In genomic region chr1:15799004-15799867, GRCh38 we compare ENCODE assay signal across 9 cellular contexts. TPM values are rescaled to one million over a fixed set of nuclear protein-coding genes. Genes with fewer than 3 reads are reported as not detected.
DNase-seq lines count a peak whose midpoint lies in the region; ATAC-seq and TF ChIP-seq lines count a peak whose summit lies in the region.
"Had no signal": no experiment of that assay in that cellular context is flagged by ENCODE, and none has a peak within 500 bp of the region (broad histone marks: within the 10 kb centered on the region; RNA-seq: fewer than 3 reads in every experiment).

No MANE protein-coding gene starts in this region.

- ATAC-seq in GM21717 (IDR thresholded peaks at IDR 0.05; ENCODE audit: unreplicated experiment) (no peak), GM21825 (IDR thresholded peaks at IDR 0.05; ENCODE audit: unreplicated experiment) (no peak)

- 31% methylated on average over 7 of the region's 9 CpGs for WGBS in esophagus muscularis mucosa

- H3K4me3 ChIP-seq in NT2/D1 (ENCODE audit: insufficient read length, low read depth) = no peak overlapping the region
- H3K4me3 ChIP-seq in esophagus muscularis mucosa = no peak overlapping the region
- H3K4me3 ChIP-seq in parathyroid adenoma (ENCODE audit: low read depth, low read length) = no peak overlapping the region

- H3K4me1 ChIP-seq in NT2/D1 (ENCODE audit: insufficient read depth, insufficient read length) = peaks cover 8% of the 10 kb centered on the region
- peaks cover 19 to 66% (median 41%) of the 10 kb centered on the region in 4 donors for H3K4me1 ChIP-seq in esophagus muscularis mucosa
- peaks cover 9% of the 10 kb centered on the region for H3K4me1 ChIP-seq in parathyroid adenoma

- DNase-seq in Daoy (ENCODE audit: low read depth) (peak; percentile 99), NT2/D1 (ENCODE audit: low read depth, low spot score) (peak; percentile 46), esophagus muscularis mucosa (ENCODE audit: extremely low spot score) (no peak), NCI-H1930 (lab: John Stamatoyannopoulos, UW) (no peak)
- no peak for DNase-seq in central memory CD4-positive, alpha-beta T cell

- TF ChIP-seq POLR2A in esophagus muscularis mucosa (IDR thresholded peaks at IDR 0.05; ENCODE audit: low read depth) = no peak

- peak overlapping the region; percentile 37 for H3K4me2 ChIP-seq in parathyroid adenoma (ENCODE audit: low read length)

- intact Hi-C loops in esophagus muscularis mucosa (cut with DNase I) = no loop called here

- H3K36me3 ChIP-seq in NT2/D1 (ENCODE audit: insufficient read depth, insufficient read length, low read length) (no peaks in the 10 kb centered on the region), esophagus muscularis mucosa (no peaks in the 10 kb centered on the region), parathyroid adenoma (ENCODE audit: control insufficient read depth, insufficient read depth, low read length) (no peaks in the 10 kb centered on the region)

- no peaks in the 10 kb centered on the region for H3K79me2 ChIP-seq in parathyroid adenoma

- no peak for TF ChIP-seq CTCF in esophagus muscularis mucosa (IDR thresholded peaks at IDR 0.05)
- TF ChIP-seq CTCF in parathyroid adenoma (IDR thresholded peaks at IDR 0.05) = no peak

- H2AFZ ChIP-seq in parathyroid adenoma = peak overlapping the region; percentile 50

- H3K9me3 ChIP-seq in NT2/D1 (ENCODE audit: insufficient read depth, low read length) (no peaks in the 10 kb centered on the region), esophagus muscularis mucosa (no peaks in the 10 kb centered on the region), parathyroid adenoma (ENCODE audit: control insufficient read depth, low read length) (no peaks in the 10 kb centered on the region)

- TF ChIP-seq EP300 in esophagus muscularis mucosa (IDR thresholded peaks at IDR 0.05) = peak; percentile 13

- H3K9ac ChIP-seq in NT2/D1 (ENCODE audit: insufficient read length, low read depth) = no peak overlapping the region
- H3K9ac ChIP-seq in parathyroid adenoma = no peak overlapping the region

- H3K27ac ChIP-seq in esophagus muscularis mucosa (replicated peaks in 1 of 4) (peak overlapping the region; percentile 58 to 74 (median 70)), parathyroid adenoma (peak overlapping the region; percentile 83)

- H3K27me3 ChIP-seq in NT2/D1 (ENCODE audit: insufficient read depth, insufficient read length) (no peaks in the 10 kb centered on the region), esophagus muscularis mucosa (no peaks in the 10 kb centered on the region), parathyroid adenoma (ENCODE audit: control insufficient read depth, insufficient read depth, low read length) (no peaks in the 10 kb centered on the region)

RNA-seq across cellular contexts. Expression of gene UQCRHL, which starts 8.2 kb away (rescaled TPM):
- 4.1 and 5.9 TPM in 2 replicates for total RNA-seq in Daoy (2014; rRNA removed; shearing (Covaris generic))
- total RNA-seq in esophagus muscularis mucosa = 1 to 10 TPM in 2 of 4 donors, under 1 TPM in 2; 0.52 to 1.3 (median 0.95) TPM

RNA-seq across cellular contexts. Expression of gene FBLIM1, which starts 40.6 kb away (rescaled TPM):
- 42.1 and 59.7 TPM in 2 replicates for total RNA-seq in Daoy (2014; rRNA removed; shearing (Covaris generic))
- total RNA-seq in esophagus muscularis mucosa = 100 to 1,000 TPM in 1 of 4 donors, 10 to 100 TPM in 3; 44.9 to 115 (median 71.8) TPM
- total RNA-seq: mononuclear cell had no signal

RNA-seq across cellular contexts. Expression of gene SPEN, which starts 48.3 kb away (rescaled TPM):
- total RNA-seq in Daoy (2014; rRNA removed; shearing (Covaris generic)) = 14.9 and 22.3 TPM in 2 replicates
- total RNA-seq in esophagus muscularis mucosa = 10 to 100 TPM; 34.6 to 49.9 (median 44.7) TPM

RNA-seq across cellular contexts. Expression of gene TMEM82, which starts 56.9 kb away (rescaled TPM):
- total RNA-seq in Daoy (2014; rRNA removed; shearing (Covaris generic)) = not detected in 2 replicates
- not detected for total RNA-seq in esophagus muscularis mucosa
- total RNA-seq: mononuclear cell had no signal

Comparison
In these comparisons a context has a peak if more than half of its experiments do, and no peak if none do; other contexts are left out.
1. DNase-seq: peak in Daoy (single experiment) and NT2/D1 (single experiment); none in esophagus muscularis mucosa (single experiment), NCI-H1930 (0 of 2) and central memory CD4-positive, alpha-beta T cell (single experiment).